ENCODE assay signal across 12 cellular contexts in the genomic region with DNA sequence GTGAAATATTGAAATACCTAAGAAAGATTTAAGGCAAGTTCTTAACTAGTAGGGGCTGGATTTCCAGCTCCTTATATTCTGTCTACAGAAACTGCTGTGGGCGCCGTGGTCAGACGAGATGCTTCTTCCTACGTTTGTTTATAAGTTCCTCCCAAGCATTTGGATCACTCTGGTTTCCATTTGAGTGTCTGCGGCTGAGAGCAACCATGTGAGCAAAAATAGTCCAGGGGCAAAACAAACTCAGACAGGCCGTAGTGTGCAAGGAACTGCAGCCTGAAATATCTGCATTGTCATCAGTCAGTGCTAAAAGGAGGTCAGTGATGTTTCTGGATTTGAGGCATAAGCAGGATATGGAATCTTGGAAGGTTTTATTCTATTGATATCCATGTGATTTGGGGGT.
DNase-seq lines count a peak whose midpoint lies in the region; ATAC-seq and TF ChIP-seq lines count a peak whose summit lies in the region.
"Had no signal": no experiment of that assay in that cellular context is flagged by ENCODE, and none has a peak within 500 bp of the region (broad histone marks: within the 10 kb centered on the region; RNA-seq: fewer than 3 reads in every experiment).

No MANE protein-coding gene starts in this region.

- no peaks in the 10 kb centered on the region for H3K36me3 Mint-ChIP-seq in mesothelial cell of epicardium

- no peak for TF ChIP-seq CTCF in mesothelial cell of epicardium (IDR thresholded peaks at IDR 0.05; ENCODE audit: unreplicated experiment)

- H3K9me3 Mint-ChIP-seq in mesothelial cell of epicardium: no peaks in the 10 kb centered on the region

- H3K27ac Mint-ChIP-seq in mesothelial cell of epicardium: no peak overlapping the region

- no peak overlapping the region for H3K4me3 ChIP-seq in aorta (ENCODE audit: low read length in 2 of 2)
- H3K4me3 ChIP-seq: tibial nerve had no signal

- WGBS in aorta, 2 donors: 3 to 4% methylated on average over 6 of the region's 6 CpGs

- H3K27me3 ChIP-seq in aorta (ENCODE audit: control insufficient read depth in 1 of 2, insufficient read depth in 2 of 2, low read length in 1 of 2): no peaks in the 10 kb centered on the region
- H3K27me3 ChIP-seq: tibial nerve had no signal

- H3K27ac ChIP-seq in aorta (ENCODE audit: low read depth in 1 of 2, low read length in 2 of 2): peak overlapping the region in 1 of 2 donors; percentile 47

- ATAC-seq in Right ventricle myocardium inferior (peak; percentile 63), aorta (ENCODE audit: low FRiP score) (peak; percentile 72)

- H3K9me3 ChIP-seq in aorta (ENCODE audit: control insufficient read depth, low read length): no peaks in the 10 kb centered on the region
- H3K9me3 ChIP-seq: tibial nerve had no signal

- H3K36me3 ChIP-seq in aorta (ENCODE audit: control insufficient read depth in 1 of 2, insufficient read depth in 2 of 2, low read length in 1 of 2): no peaks in the 10 kb centered on the region
- H3K36me3 ChIP-seq: tibial nerve had no signal

- peaks cover 0 to 2% of the 10 kb centered on the region in 2 donors for H3K4me1 ChIP-seq in aorta (ENCODE audit: control insufficient read depth in 1 of 2, insufficient read depth in 2 of 2, low read length in 2 of 2)

- intact Hi-C loops in Right ventricle myocardium inferior (cut with DNase I): no loop called here
- intact Hi-C loops in cardiac septum (cut with DNase I): loop anchor here (5.0 kb wide), 1 partner anchor 47 kb away; no protein-coding TSS in a partner anchor
- intact Hi-C loops in aorta (cut with DNase I): no loop called here

- H3K27me3 Mint-ChIP-seq in mesothelial cell of epicardium (ENCODE audit: low read depth): peaks cover 3% of the 10 kb centered on the region

- DNase-seq in Right ventricle myocardium inferior (ENCODE audit: missing footprints) (no peak), cardiac septum (ENCODE audit: low spot score) (no peak), fibroblast of peridontal ligament (ENCODE audit: extremely low read depth) (peak; percentile 96), middle frontal gyrus (ENCODE audit: extremely low spot score, low spot score) (peak; percentile 34), aorta (peak in 1 of 2 donors; percentile 49), mesothelial cell of epicardium (ENCODE audit: low spot score in 2 of 2, unreplicated experiment in 2 of 2) (no peak), NCI-H1436 (lab: John Stamatoyannopoulos, UW) (no peak)
- no peak for DNase-seq in stimulated activated CD8-positive, alpha-beta memory T cell treated with anti-CD3 and anti-CD28 coated beads, Interleukin-4, amount 100 ng/mL, for 48 hours
- DNase-seq: activated CD4-positive, alpha-beta T cell treated with anti-CD3 and anti-CD28 coated beads, Interleukin-2, amount 50 U/mL, for 48 hours; NCI-H1930; RPMI8226 had no signal

- H3K4me1 Mint-ChIP-seq in mesothelial cell of epicardium: peaks cover 22% of the 10 kb centered on the region

- H3K4me3 Mint-ChIP-seq in mesothelial cell of epicardium: no peak overlapping the region

Comparison
In these comparisons a context has a peak if more than half of its experiments do, and no peak if none do; other contexts are left out.
1. DNase-seq: peak in fibroblast of peridontal ligament (single experiment) and middle frontal gyrus (single experiment); none in Right ventricle myocardium inferior (single experiment), cardiac septum (single experiment), mesothelial cell of epicardium (0 of 2), stimulated activated CD8-positive, alpha-beta memory T cell treated with anti-CD3 and anti-CD28 coated beads, Interleukin-4, amount 100 ng/mL, for 48 hours (single experiment) and NCI-H1436 (single experiment).